Comparison of ENCODE assay signal across 8 cellular contexts in genomic region chr6:25992413-25993037, GRCh38. TPM values are rescaled to one million over a fixed set of nuclear protein-coding genes. Genes with fewer than 3 reads are reported as not detected.
DNase-seq lines count a peak whose midpoint lies in the region; ATAC-seq and TF ChIP-seq lines count a peak whose summit lies in the region.

No MANE protein-coding gene starts in this region.

- no peaks in the 10 kb centered on the region for H4K20me1 ChIP-seq in DOHH2 (ENCODE audit: control insufficient read depth, insufficient read depth, low read depth, low read length)
- H4K20me1 ChIP-seq in fibroblast of lung (ENCODE audit: control insufficient read depth, extremely low read depth, insufficient read depth, low read length), result no peaks in the 10 kb centered on the region

- ATAC-seq in GM21723 (IDR thresholded peaks at IDR 0.05; ENCODE audit: unreplicated experiment), result peak; percentile 90
- peak; percentile 91 to 92 for ATAC-seq in naive thymus-derived CD8-positive, alpha-beta T cell
- peak; percentile 88 to 90 for ATAC-seq in stimulated activated naive B cell treated with anti-CD40 and anti-IgM and Interleukin-4, amounts not matched to agents 10 μg/mL and 1 μg/mL and 100 μg/mL, for 72 hours (replicated peaks)

- peak overlapping the region; percentile 82 for H3K4me2 ChIP-seq in DOHH2 (ENCODE audit: low read length)
- peak overlapping the region; percentile 99 for H3K4me2 ChIP-seq in fibroblast of lung (ENCODE audit: extremely low read depth, insufficient read depth, low read length)

- POLR2A ChIA-PET in naive thymus-derived CD8-positive, alpha-beta T cell (lab: Charles Lee), result interaction anchor here (1.1 to 4.3 kb wide), 11 partner anchors 9 to 1154 kb away, joined by 4 to 62 read pairs (median 11); partner anchors contain the start of gene TRIM38

- H3K4me1 ChIP-seq in DOHH2 (ENCODE audit: control insufficient read depth, low read length) (peaks cover 57% of the 10 kb centered on the region), Peyer's patch (no peaks in the 10 kb centered on the region), fibroblast of lung (ENCODE audit: control insufficient read depth, extremely low read depth, insufficient read depth, low read length) (peaks cover 4% of the 10 kb centered on the region)

- H3K9me3 Mint-ChIP-seq in activated T-helper 1 cell treated with anti-CD3 and anti-CD28 coated beads, Interleukin-12 subunit alpha, Interleukin-12 subunit beta, Interleukin-2, Interleukin-4 antibody, amounts not matched to agents 30 ng/mL and 10 ng/mL and 1 ng/mL, durations not matched to agents 14 hours and 24 hours and 36 hours, result no peaks in the 10 kb centered on the region
- H3K9me3 Mint-ChIP-seq in naive thymus-derived CD8-positive, alpha-beta T cell, result no peaks in the 10 kb centered on the region
- H3K9me3 Mint-ChIP-seq in stimulated activated naive B cell treated with anti-CD40 and anti-IgM and Interleukin-4, amounts not matched to agents 10 μg/mL and 1 μg/mL and 100 μg/mL, for 72 hours, result no peaks in the 10 kb centered on the region

- peaks cover 47% of the 10 kb centered on the region for H3F3A ChIP-seq in DOHH2 (ENCODE audit: control insufficient read depth, insufficient read depth)

- H3K27me3 Mint-ChIP-seq in activated T-helper 1 cell treated with anti-CD3 and anti-CD28 coated beads, Interleukin-12 subunit alpha, Interleukin-12 subunit beta, Interleukin-2, Interleukin-4 antibody, amounts not matched to agents 30 ng/mL and 10 ng/mL and 1 ng/mL, durations not matched to agents 14 hours and 24 hours and 36 hours (ENCODE audit: insufficient read depth), result no peaks in the 10 kb centered on the region
- H3K27me3 Mint-ChIP-seq in naive thymus-derived CD8-positive, alpha-beta T cell, result no peaks in the 10 kb centered on the region
- H3K27me3 Mint-ChIP-seq in stimulated activated naive B cell treated with anti-CD40 and anti-IgM and Interleukin-4, amounts not matched to agents 10 μg/mL and 1 μg/mL and 100 μg/mL, for 72 hours, result no peaks in the 10 kb centered on the region

- peak overlapping the region; percentile 83 for H3K27ac ChIP-seq in DOHH2 (ENCODE audit: low read depth, low read length)
- H3K27ac ChIP-seq in Peyer's patch, result peak overlapping the region; percentile 87 to 92 (median 88)
- peak overlapping the region; percentile 91 for H3K27ac ChIP-seq in fibroblast of lung (ENCODE audit: insufficient read depth, low read length)

- peak overlapping the region; percentile 68 for H3K9ac ChIP-seq in fibroblast of lung (ENCODE audit: insufficient read depth, low read length)

- H2AFZ ChIP-seq in fibroblast of lung (ENCODE audit: low read length), result peak overlapping the region; percentile 95

- peaks cover 12% of the 10 kb centered on the region for H3K36me3 Mint-ChIP-seq in activated T-helper 1 cell treated with anti-CD3 and anti-CD28 coated beads, Interleukin-12 subunit alpha, Interleukin-12 subunit beta, Interleukin-2, Interleukin-4 antibody, amounts not matched to agents 30 ng/mL and 10 ng/mL and 1 ng/mL, durations not matched to agents 14 hours and 24 hours and 36 hours (ENCODE audit: low read depth)
- peaks cover 0 to 10% (median 6%) of the 10 kb centered on the region in 3 donors for H3K36me3 Mint-ChIP-seq in naive thymus-derived CD8-positive, alpha-beta T cell
- peaks cover 14 to 15% of the 10 kb centered on the region in 2 donors for H3K36me3 Mint-ChIP-seq in stimulated activated naive B cell treated with anti-CD40 and anti-IgM and Interleukin-4, amounts not matched to agents 10 μg/mL and 1 μg/mL and 100 μg/mL, for 72 hours

- in situ Hi-C loops in KBM-7 (cut with MboI; ENCODE audit: low pct_unique_long_range_greater_than_20kb, low sequenced_read_pairs), result no loop called here

- TF ChIP-seq CTCF in DOHH2 (IDR thresholded peaks at IDR 0.05; ENCODE audit: low read depth, low read length, poor library complexity, severe bottlenecking) (peak; percentile 99), Peyer's patch (IDR thresholded peaks at IDR 0.05) (peak; percentile 94 to 100 (median 99)), fibroblast of lung (conservative IDR thresholded peaks at IDR 0.05 in 1 of 2, IDR thresholded peaks at IDR 0.05 in 1 of 2; ENCODE audit: low read depth in 1 of 2, low read length in 2 of 2) (peak; percentile 84 to 99)

- H3K9me3 ChIP-seq in DOHH2 (ENCODE audit: control insufficient read depth, insufficient read depth, low read length), result no peaks in the 10 kb centered on the region
- H3K9me3 ChIP-seq in Peyer's patch, result no peaks in the 10 kb centered on the region
- no peaks in the 10 kb centered on the region for H3K9me3 ChIP-seq in fibroblast of lung (ENCODE audit: control insufficient read depth, insufficient read depth, low read depth, low read length)

- peak; percentile 84 to 86 for TF ChIP-seq POLR2A in Peyer's patch (IDR thresholded peaks at IDR 0.05)

- peak overlapping the region; percentile 95 for H3K4me3 Mint-ChIP-seq in activated T-helper 1 cell treated with anti-CD3 and anti-CD28 coated beads, Interleukin-12 subunit alpha, Interleukin-12 subunit beta, Interleukin-2, Interleukin-4 antibody, amounts not matched to agents 30 ng/mL and 10 ng/mL and 1 ng/mL, durations not matched to agents 14 hours and 24 hours and 36 hours
- H3K4me3 Mint-ChIP-seq in naive thymus-derived CD8-positive, alpha-beta T cell, result peak overlapping the region; percentile 93 to 98 (median 96)
- H3K4me3 Mint-ChIP-seq in stimulated activated naive B cell treated with anti-CD40 and anti-IgM and Interleukin-4, amounts not matched to agents 10 μg/mL and 1 μg/mL and 100 μg/mL, for 72 hours, result peak overlapping the region; percentile 99 to 100

- intact Hi-C loops in activated T-helper 1 cell treated with anti-CD3 and anti-CD28 coated beads, Interleukin-12 subunit alpha, Interleukin-12 subunit beta, Interleukin-2, Interleukin-4 antibody, amounts not matched to agents 30 ng/mL and 10 ng/mL and 1 ng/mL, durations not matched to agents 14 hours and 24 hours and 36 hours (cut with micrococcal nuclease), result loop anchor here (1.0 to 2.0 kb wide), 6 partner anchors 11 to 204 kb away; partner anchors contain the start of gene TRIM38

- peak overlapping the region; percentile 94 for H3K27ac Mint-ChIP-seq in activated T-helper 1 cell treated with anti-CD3 and anti-CD28 coated beads, Interleukin-12 subunit alpha, Interleukin-12 subunit beta, Interleukin-2, Interleukin-4 antibody, amounts not matched to agents 30 ng/mL and 10 ng/mL and 1 ng/mL, durations not matched to agents 14 hours and 24 hours and 36 hours
- peak overlapping the region; percentile 91 to 98 (median 96) for H3K27ac Mint-ChIP-seq in naive thymus-derived CD8-positive, alpha-beta T cell
- H3K27ac Mint-ChIP-seq in stimulated activated naive B cell treated with anti-CD40 and anti-IgM and Interleukin-4, amounts not matched to agents 10 μg/mL and 1 μg/mL and 100 μg/mL, for 72 hours, result peak overlapping the region; percentile 100

- H3K79me2 ChIP-seq in DOHH2 (ENCODE audit: control insufficient read depth, low read length), result peaks cover 17% of the 10 kb centered on the region
- peaks cover 2% of the 10 kb centered on the region for H3K79me2 ChIP-seq in fibroblast of lung (ENCODE audit: control insufficient read depth, insufficient read depth, low read length)

- H3K9me2 ChIP-seq in DOHH2 (replicated peaks; ENCODE audit: control insufficient read depth, low read length), result no peaks in the 10 kb centered on the region

- peaks cover 37% of the 10 kb centered on the region for H3K4me1 Mint-ChIP-seq in activated T-helper 1 cell treated with anti-CD3 and anti-CD28 coated beads, Interleukin-12 subunit alpha, Interleukin-12 subunit beta, Interleukin-2, Interleukin-4 antibody, amounts not matched to agents 30 ng/mL and 10 ng/mL and 1 ng/mL, durations not matched to agents 14 hours and 24 hours and 36 hours (ENCODE audit: low read depth)
- H3K4me1 Mint-ChIP-seq in naive thymus-derived CD8-positive, alpha-beta T cell, result peaks cover 8 to 39% (median 22%) of the 10 kb centered on the region in 4 donors
- H3K4me1 Mint-ChIP-seq in stimulated activated naive B cell treated with anti-CD40 and anti-IgM and Interleukin-4, amounts not matched to agents 10 μg/mL and 1 μg/mL and 100 μg/mL, for 72 hours, result peaks cover 19 to 48% of the 10 kb centered on the region in 2 donors

- DNase-seq in KBM-7 (peak; percentile 97), Peyer's patch (peak; percentile 93 to 98 (median 98)), fibroblast of lung (ENCODE audit: low read depth in 2 of 2) (peak; percentile 87 to 93)
- DNase-seq in activated T-helper 1 cell treated with anti-CD3 and anti-CD28 coated beads, Interleukin-12 subunit alpha, Interleukin-12 subunit beta, Interleukin-2, Interleukin-4 antibody, amounts not matched to agents 30 ng/mL and 10 ng/mL and 1 ng/mL, durations not matched to agents 14 hours and 24 hours and 36 hours (ENCODE audit: low spot score), result peak; percentile 91
- DNase-seq in naive thymus-derived CD8-positive, alpha-beta T cell, result peak; percentile 82 to 95 (median 94)
- DNase-seq in stimulated activated naive B cell treated with anti-CD40 and anti-IgM and Interleukin-4, amounts not matched to agents 10 μg/mL and 1 μg/mL and 100 μg/mL, for 72 hours, result peak; percentile 97

- H3K36me3 ChIP-seq in DOHH2 (ENCODE audit: control insufficient read depth, low read length), result peaks cover 6% of the 10 kb centered on the region
- H3K36me3 ChIP-seq in Peyer's patch, result peaks cover 0 to 4% (median 0%) of the 10 kb centered on the region in 3 donors
- peaks cover 3% of the 10 kb centered on the region for H3K36me3 ChIP-seq in fibroblast of lung (ENCODE audit: control insufficient read depth, insufficient read depth, low read length)

- no peaks in the 10 kb centered on the region for H3K27me3 ChIP-seq in DOHH2 (ENCODE audit: control insufficient read depth, low read length)
- H3K27me3 ChIP-seq in Peyer's patch, result no peaks in the 10 kb centered on the region
- H3K27me3 ChIP-seq in fibroblast of lung (ENCODE audit: control insufficient read depth, insufficient read depth, low read length), result no peaks in the 10 kb centered on the region

- peak overlapping the region; percentile 97 for H3K4me3 ChIP-seq in DOHH2 (ENCODE audit: low read length)
- peak overlapping the region; percentile 55 to 75 (median 56) for H3K4me3 ChIP-seq in Peyer's patch
- peak overlapping the region; percentile 39 to 84 (median 64) for H3K4me3 ChIP-seq in fibroblast of lung (replicated peaks in 1 of 4; ENCODE audit: control extremely low read depth in 1 of 4, insufficient read depth in 1 of 4, low read depth in 3 of 4, low read length in 4 of 4)

RNA-seq across cellular contexts. Expression of gene TRIM38, which starts 29.9 kb away (rescaled TPM):
- total RNA-seq in Peyer's patch (10 to 100 TPM; 15.3 to 24.8 (median 19.3) TPM), fibroblast of lung (14.4 and 14.5 TPM in 2 replicates)
- 24.5 and 25.3 TPM in 2 replicates for total RNA-seq in activated T-helper 1 cell treated with anti-CD3 and anti-CD28 coated beads, Interleukin-12 subunit alpha, Interleukin-12 subunit beta, Interleukin-2, Interleukin-4 antibody, amounts not matched to agents 30 ng/mL and 10 ng/mL and 1 ng/mL, durations not matched to agents 14 hours and 24 hours and 36 hours
- polyA plus RNA-seq in fibroblast of lung, result 5.8 and 7.6 TPM in 2 replicates
- 4.5 and 6.4 TPM in 2 replicates for polyA plus RNA-seq in fibroblast of lung (2012)
- 3.4 and 4.2 TPM in 2 replicates for polyA minus RNA-seq in fibroblast of lung (ENCODE audit: low replicate concordance)
- total RNA-seq in naive thymus-derived CD8-positive, alpha-beta T cell, result 10 to 100 TPM; 28.5 to 29.7 TPM
- polyA plus RNA-seq in naive thymus-derived CD8-positive, alpha-beta T cell, result 1 to 10 TPM; 4.3 to 7.4 (median 5.9) TPM

Comparison
In these comparisons a context has a peak if more than half of its experiments do, and no peak if none do; other contexts are left out.
1. Peak in every context shown above with its lines: DNase-seq, ATAC-seq, H3K4me3 ChIP-seq and H3K27ac ChIP-seq.